Comparison of ENCODE assay signal across 1 cellular context in genomic region chr1:89980605-89981004, GRCh38.
TF ChIP-seq lines count a peak whose summit lies in the region.

No MANE protein-coding gene starts in this region.

TF ChIP-seq in WTC11, 78 proteins besides CTCF, POLR2A, EP300 and RAD21 (continued from another document):
- no peak for TF ChIP-seq USF2 (CRISPR knock-in tag; IDR thresholded peaks at IDR 0.05)
- no peak for TF ChIP-seq GABPB1 (CRISPR knock-in tag; IDR thresholded peaks at IDR 0.05)
